ENCODE assay signal across 8 cellular contexts in the genomic region with DNA sequence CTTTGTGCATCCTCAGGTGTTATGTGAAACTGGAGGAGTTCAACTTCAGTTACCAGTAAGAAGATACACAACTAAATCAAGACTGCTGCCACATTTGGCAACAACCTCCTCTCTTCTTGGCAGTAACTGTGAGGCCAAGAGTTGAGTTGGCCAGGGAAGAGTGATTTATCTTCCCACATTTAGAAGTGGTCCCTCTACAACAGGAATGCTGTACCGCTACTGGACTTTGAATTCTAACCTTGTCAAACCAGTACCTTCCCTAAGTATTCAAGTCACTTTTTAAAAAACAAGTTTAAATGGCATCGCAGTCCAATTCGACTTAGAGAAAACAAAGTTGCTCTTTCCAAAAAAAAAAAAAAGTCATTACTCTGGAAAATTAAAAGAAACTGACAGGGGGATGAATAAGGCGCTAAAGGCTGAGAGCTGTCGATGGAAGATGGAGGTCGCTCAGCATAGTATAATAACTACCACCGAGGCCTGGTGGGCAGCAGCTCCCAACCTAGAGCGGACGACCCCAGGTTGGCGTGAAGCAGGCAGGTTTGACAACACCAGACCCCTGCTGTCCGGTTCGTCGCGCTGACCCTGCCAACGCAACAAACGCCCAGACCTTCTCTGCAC. TPM values are rescaled to one million over a fixed set of nuclear protein-coding genes. Genes with fewer than 3 reads are reported as not detected.
DNase-seq lines count a peak whose midpoint lies in the region; ATAC-seq and TF ChIP-seq lines count a peak whose summit lies in the region.

No MANE protein-coding gene starts in this region.

- intact Hi-C loops in CD4-positive, alpha-beta T cell (cut with DNase I, micrococcal nuclease) = loop anchor here in 1 of 2 experiments (10.0 kb wide), 2 partner anchors 311 to 339 kb away; a partner anchor contains a TSS

- no peak for DNase-seq in CD4-positive, alpha-beta T cell
- DNase-seq in HCEC 1CT (peak; percentile 48), SW480 (ENCODE audit: low spot score) (peak; percentile 31), fibroblast of mammary gland (ENCODE audit: low read depth) (peak; percentile 81)
- DNase-seq in natural killer cell treated with Interleukin-12 subunit alpha and Interleukin-12 subunit beta and Interleukin-15 and Interleukin-18, amount 100 ng/mL, for 72 hours (ENCODE audit: low spot score) = no peak

- peaks cover 6% of the 10 kb centered on the region for H3K36me3 Mint-ChIP-seq in CD4-positive, alpha-beta T cell (ENCODE audit: low read depth)
- H3K36me3 Mint-ChIP-seq in natural killer cell treated with Interleukin-12 subunit alpha and Interleukin-12 subunit beta and Interleukin-15 and Interleukin-18, amount 100 ng/mL, for 72 hours = no peaks in the 10 kb centered on the region

- H3K4me1 Mint-ChIP-seq in CD4-positive, alpha-beta T cell (ENCODE audit: low read depth) = peaks cover 65% of the 10 kb centered on the region
- peaks cover 20 to 27% of the 10 kb centered on the region in 2 donors for H3K4me1 Mint-ChIP-seq in natural killer cell treated with Interleukin-12 subunit alpha and Interleukin-12 subunit beta and Interleukin-15 and Interleukin-18, amount 100 ng/mL, for 72 hours (ENCODE audit: low read depth in 2 of 2)

- CTCF ChIA-PET in CD4-positive, alpha-beta T cell (lab: Charles Lee) = no interaction called here

- peak overlapping the region; percentile 92 for H3K4me3 ChIP-seq in fibroblast of mammary gland (ENCODE audit: control insufficient read depth, low read depth, low read length)

- POLR2A ChIA-PET in CD4-positive, alpha-beta T cell (lab: Charles Lee) = interaction anchor here (0.7 kb wide), 2 partner anchors 59 to 263 kb away, joined by 4 to 7 read pairs; no protein-coding TSS in a partner anchor

- no peaks in the 10 kb centered on the region for H3K9me3 ChIP-seq in CD4-positive, alpha-beta T cell (ENCODE audit: control insufficient read depth, low read length)

- ATAC-seq in CD4-positive, alpha-beta T cell (ENCODE audit: poor library complexity) = no peak
- ATAC-seq in natural killer cell treated with Interleukin-12 subunit alpha and Interleukin-12 subunit beta and Interleukin-15 and Interleukin-18, amount 100 ng/mL, for 72 hours = no peak
- ATAC-seq in HG03439 (IDR thresholded peaks at IDR 0.05; ENCODE audit: unreplicated experiment) (no peak), HG02759 (IDR thresholded peaks at IDR 0.05; ENCODE audit: unreplicated experiment) (no peak), GM19395 (IDR thresholded peaks at IDR 0.05; ENCODE audit: unreplicated experiment) (no peak)

- H3K9me3 Mint-ChIP-seq in CD4-positive, alpha-beta T cell = no peaks in the 10 kb centered on the region
- H3K9me3 Mint-ChIP-seq in natural killer cell treated with Interleukin-12 subunit alpha and Interleukin-12 subunit beta and Interleukin-15 and Interleukin-18, amount 100 ng/mL, for 72 hours = no peaks in the 10 kb centered on the region

- no peak overlapping the region for H3K27ac ChIP-seq in CD4-positive, alpha-beta T cell (ENCODE audit: low read depth, low read length)

- peak overlapping the region; percentile 97 for H3K4me3 Mint-ChIP-seq in CD4-positive, alpha-beta T cell
- peak overlapping the region; percentile 80 for H3K4me3 Mint-ChIP-seq in natural killer cell treated with Interleukin-12 subunit alpha and Interleukin-12 subunit beta and Interleukin-15 and Interleukin-18, amount 100 ng/mL, for 72 hours

- H3K27me3 ChIP-seq in CD4-positive, alpha-beta T cell (ENCODE audit: control insufficient read depth, insufficient read depth, low read length) = no peaks in the 10 kb centered on the region

- TF ChIP-seq CTCF in CD4-positive, alpha-beta T cell (IDR thresholded peaks at IDR 0.05) = no peak
- no peak for TF ChIP-seq CTCF in fibroblast of mammary gland (conservative IDR thresholded peaks at IDR 0.05; ENCODE audit: control insufficient read depth, insufficient read depth, low read depth, low read length)

- no peaks in the 10 kb centered on the region for H3K27me3 Mint-ChIP-seq in CD4-positive, alpha-beta T cell
- H3K27me3 Mint-ChIP-seq in natural killer cell treated with Interleukin-12 subunit alpha and Interleukin-12 subunit beta and Interleukin-15 and Interleukin-18, amount 100 ng/mL, for 72 hours = no peaks in the 10 kb centered on the region

- H3K27ac Mint-ChIP-seq in CD4-positive, alpha-beta T cell = peak overlapping the region; percentile 70
- H3K27ac Mint-ChIP-seq in natural killer cell treated with Interleukin-12 subunit alpha and Interleukin-12 subunit beta and Interleukin-15 and Interleukin-18, amount 100 ng/mL, for 72 hours = peak overlapping the region; percentile 60 to 89

RNA-seq across cellular contexts. Expression of a gene that starts 1.0 kb away (rescaled TPM):
- 10 to 100 TPM; 18.4 to 22.5 TPM for total RNA-seq in CD4-positive, alpha-beta T cell
- total RNA-seq in natural killer cell treated with Interleukin-12 subunit alpha and Interleukin-12 subunit beta and Interleukin-15 and Interleukin-18, amount 100 ng/mL, for 72 hours = 10 to 100 TPM in 1 of 2 donors, 1 to 10 TPM in 1; 9.6 to 21.0 TPM

Comparison
In these comparisons a context has a peak if more than half of its experiments do, and no peak if none do; other contexts are left out.
1. DNase-seq: peak in HCEC 1CT (single experiment), SW480 (single experiment) and fibroblast of mammary gland (single experiment); none in CD4-positive, alpha-beta T cell (0 of 10) and natural killer cell treated with Interleukin-12 subunit alpha and Interleukin-12 subunit beta and Interleukin-15 and Interleukin-18, amount 100 ng/mL, for 72 hours (single experiment).